ENCODE assay signal across 21 cellular contexts in the genomic region with DNA sequence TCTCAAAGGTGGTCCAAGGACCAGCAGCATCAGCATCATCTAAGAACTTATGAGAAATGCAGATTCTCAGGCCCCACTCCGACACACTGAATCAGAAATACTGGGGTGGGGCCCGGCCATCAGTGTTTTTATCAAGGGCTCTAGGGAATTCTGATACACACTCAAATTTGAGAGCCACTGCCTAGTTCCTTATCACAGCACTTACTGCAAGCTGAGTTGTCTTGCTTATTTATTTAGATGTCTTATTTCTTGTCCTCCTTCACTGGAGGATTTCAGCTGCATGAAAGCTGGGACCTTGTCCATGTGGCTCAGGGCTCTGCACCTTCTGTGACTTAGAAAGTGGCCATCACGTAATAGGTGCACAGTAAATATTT.
"Had no signal": no experiment of that assay in that cellular context is flagged by ENCODE, and none has a peak within 500 bp of the region (broad histone marks: within the 10 kb centered on the region; RNA-seq: fewer than 3 reads in every experiment).

No MANE protein-coding gene starts in this region.

- H3K4me3 ChIP-seq: gastroesophageal sphincter, testis, transverse colon, uterus had no signal

- DNase-seq: activated CD4-positive, alpha-beta memory T cell treated with anti-CD3 and anti-CD28 coated beads for 36 hours; activated CD4-positive, alpha-beta T cell treated with anti-CD3 and anti-CD28 coated beads, Interleukin-2, amount 10 ng/mL, durations not matched to agents 24 days and 14 days; activated CD8-positive, alpha-beta memory T cell treated with anti-CD3 and anti-CD28 coated beads, Interleukin-2, amount 50 U/mL, for 48 hours; activated naive CD8-positive, alpha-beta T cell treated with anti-CD3 and anti-CD28 coated beads, Interleukin-2, amount 50 U/mL, for 24 hours; activated T-cell treated with anti-CD3 and anti-CD28 coated beads, Interleukin-2, amount 50 U/mL, for 24 hours; dermis blood vessel endothelial cell; effector CD4-positive, alpha-beta T cell; hypothalamus; immature natural killer cell; right cardiac atrium; stimulated activated CD4-positive, alpha-beta T cell treated with anti-CD3 and anti-CD28 coated beads, Interleukin-2, amount 100 ng/mL, for 48 hours; stimulated activated naive CD8-positive, alpha-beta T cell treated with anti-CD3 and anti-CD28 coated beads, Interleukin-15, Interleukin-2, amounts not matched to agents 100 U/mL and 50 U/mL, for 24 hours; testis; transverse colon; uterus; WERI-Rb-1 had no signal

- ATAC-seq: activated CD4-positive, CD25-positive, alpha-beta regulatory T cell treated with anti-CD3 and anti-CD28 coated beads, Interleukin-2, amount 50 U/mL, for 24 hours; activated naive CD8-positive, alpha-beta T cell treated with anti-CD3 and anti-CD28 coated beads, Interleukin-2, amount 50 U/mL, for 24 hours; gastroesophageal sphincter; natural killer cell treated with Interleukin-12 subunit alpha and Interleukin-12 subunit beta and Interleukin-15 and Interleukin-18, amount 100 ng/mL, for 72 hours; right cardiac atrium; stimulated activated naive CD8-positive, alpha-beta T cell treated with anti-CD3 and anti-CD28 coated beads, Interleukin-15, Interleukin-2, amounts not matched to agents 100 U/mL and 50 U/mL, for 24 hours had no signal

- FAIRE-seq: bronchial epithelial cell, endometrium had no signal

- H3K4me1 ChIP-seq: gastroesophageal sphincter, testis, uterus had no signal

- H3K36me3 ChIP-seq: gastroesophageal sphincter, transverse colon, uterus, WERI-Rb-1 had no signal

- H3K27me3 ChIP-seq: gastroesophageal sphincter, testis, transverse colon, uterus had no signal

- H3K27ac ChIP-seq: gastroesophageal sphincter, testis, uterus, WERI-Rb-1 had no signal

- H3K9me3 ChIP-seq: gastroesophageal sphincter, testis, transverse colon, uterus had no signal
